ENCODE assay signal across 13 cellular contexts in the genomic region with DNA sequence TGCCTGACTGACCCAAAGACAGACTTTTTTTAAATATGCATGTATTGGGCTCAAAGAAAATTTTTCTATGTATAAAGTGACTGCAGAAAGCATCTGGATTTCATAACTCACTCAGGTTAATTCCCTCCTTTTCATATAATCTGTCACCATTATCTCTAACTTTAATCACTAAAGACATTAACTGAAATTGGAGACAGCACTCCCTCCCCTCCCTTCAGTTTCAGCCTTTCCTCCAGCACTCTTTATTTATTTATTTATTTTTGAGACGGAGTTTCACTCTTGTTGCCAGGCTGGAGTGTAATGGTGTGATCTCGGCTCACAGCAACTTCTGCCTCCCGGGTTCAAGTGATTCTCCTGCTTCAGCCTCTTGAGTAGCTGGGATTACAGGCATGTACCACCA.
"Had no signal": no experiment of that assay in that cellular context is flagged by ENCODE, and none has a peak within 500 bp of the region (broad histone marks: within the 10 kb centered on the region; RNA-seq: fewer than 3 reads in every experiment).

No MANE protein-coding gene starts in this region.

- DNase-seq: dorsolateral prefrontal cortex; effector CD4-positive, alpha-beta T cell; hypothalamus; mucosa of descending colon; naive B cell; right lobe of liver; small intestine; stimulated activated CD4-positive, alpha-beta T cell treated with anti-CD3 and anti-CD28 coated beads, Interleukin-15, amount 100 ng/mL, for 24 hours; stimulated activated CD4-positive, alpha-beta T cell treated with anti-CD3 and anti-CD28 coated beads, Interleukin-2, amount 100 ng/mL, for 48 hours; stimulated activated naive B cell treated with anti-CD40 and anti-IgM and Interleukin-4, amounts not matched to agents 10 μg/mL and 1 μg/mL and 100 μg/mL, for 72 hours; upper lobe of left lung had no signal

- ATAC-seq: left lobe of liver; mucosa of descending colon; natural killer cell treated with Interleukin-12 subunit alpha and Interleukin-12 subunit beta and Interleukin-15 and Interleukin-18, amount 100 ng/mL, for 72 hours; right lobe of liver; stimulated activated naive B cell treated with anti-CD40 and anti-IgM and Interleukin-4, amounts not matched to agents 10 μg/mL and 1 μg/mL and 100 μg/mL, for 72 hours had no signal
